ENCODE assay signal across 17 cellular contexts in genomic region chr16:87447323-87447722, GRCh38. TPM values are rescaled to one million over a fixed set of nuclear protein-coding genes. Genes with fewer than 3 reads are reported as not detected.
A peak's percentile ranks its signal among the peaks of the same experiment; 100 is the strongest.
DNase-seq lines count a peak whose midpoint lies in the region; ATAC-seq and TF ChIP-seq lines count a peak whose summit lies in the region.
"Had no signal": no experiment of that assay in that cellular context is flagged by ENCODE, and none has a peak within 500 bp of the region (broad histone marks: within the 10 kb centered on the region; RNA-seq: fewer than 3 reads in every experiment).

No MANE protein-coding gene starts in this region.

- intact Hi-C loops in stomach (cut with DNase I; ENCODE audit: low total_unique reads) = no loop called here

- DNase-seq in ELR (ENCODE audit: low read depth) (peak; percentile 79), astrocyte of the spinal cord (ENCODE audit: low read depth, low spot score) (peak; percentile 81), foreskin fibroblast (peak; percentile 54 to 83), stomach (no peak), putamen (ENCODE audit: low spot score) (no peak), NCI-H146 treated with DMSO at 0.1 percent for 48 hours (lab: John Stamatoyannopoulos, UW; ENCODE audit: unreplicated experiment) (no peak)
- DNase-seq in effector CD8-positive, alpha-beta T cell (lab: John Stamatoyannopoulos, UW) = no peak
- DNase-seq: activated CD4-positive, alpha-beta T cell treated with anti-CD3 and anti-CD28 coated beads, Interleukin-2, amount 10 ng/mL, durations not matched to agents 7 days and 5 days; activated CD8-positive, alpha-beta memory T cell treated with anti-CD3 and anti-CD28 coated beads, Interleukin-2, amount 10 ng/mL, durations not matched to agents 7 days and 5 days; CD4-positive, alpha-beta T cell; naive thymus-derived CD4-positive, alpha-beta T cell; NCI-H1436; NCI-H510A treated with DMSO at 0.1 percent for 48 hours; upper lobe of right lung had no signal

- TF ChIP-seq CTCF in astrocyte of the spinal cord (IDR thresholded peaks at IDR 0.05; ENCODE audit: low read depth, low read length) (no peak), foreskin fibroblast (IDR thresholded peaks at IDR 0.05; ENCODE audit: low read depth, low read length) (no peak), stomach (IDR thresholded peaks at IDR 0.05) (no peak)

- H3K4me3 ChIP-seq in astrocyte of the spinal cord (ENCODE audit: low read depth, low read length) = no peak overlapping the region
- no peak overlapping the region for H3K4me3 ChIP-seq in foreskin fibroblast (ENCODE audit: low read depth in 1 of 2, low read length in 2 of 2)
- H3K4me3 ChIP-seq in stomach = no peak overlapping the region
- H3K4me3 ChIP-seq: SK-N-MC, upper lobe of right lung had no signal

- in situ Hi-C loops in astrocyte of the spinal cord (cut with HindIII; ENCODE audit: low sequenced_read_pairs) = no loop called here

- 64 to 85% (median 76%) methylated on average over 6 of the region's 6 CpGs for WGBS in stomach, 5 donors

- H3K36me3 ChIP-seq in stomach = peaks cover 6 to 61% (median 54%) of the 10 kb centered on the region in 4 donors

- no peak for ATAC-seq in HG02885 (IDR thresholded peaks at IDR 0.05; ENCODE audit: poor library complexity, unreplicated experiment)
- ATAC-seq: activated CD8-positive, alpha-beta memory T cell treated with anti-CD3 and anti-CD28 coated beads, Interleukin-2, amount 10 ng/mL, durations not matched to agents 7 days and 5 days; naive thymus-derived CD4-positive, alpha-beta T cell; upper lobe of right lung had no signal

- H3K27me3 ChIP-seq in stomach = no peaks in the 10 kb centered on the region
- H3K27me3 ChIP-seq: upper lobe of right lung had no signal

- no peak for TF ChIP-seq EP300 in stomach (IDR thresholded peaks at IDR 0.05)

- no peak for TF ChIP-seq POLR2A in stomach (IDR thresholded peaks at IDR 0.05)

- peaks cover 0 to 16% (median 2%) of the 10 kb centered on the region in 4 donors for H3K4me1 ChIP-seq in stomach
- H3K4me1 ChIP-seq: upper lobe of right lung had no signal

- no peaks in the 10 kb centered on the region for H3K9me3 ChIP-seq in stomach
- H3K9me3 ChIP-seq: upper lobe of right lung had no signal

- H3K27ac ChIP-seq in stomach = peak overlapping the region in 4 of 5 donors; percentile 66 to 77 (median 66)
- H3K27ac ChIP-seq: SK-N-MC, upper lobe of right lung, VCaP had no signal

RNA-seq across cellular contexts. Expression of gene ZCCHC14, which starts 45.5 kb away (rescaled TPM):
- total RNA-seq in stomach = 10 to 100 TPM; 15.9 to 25.9 (median 21.3) TPM
- 1 to 10 TPM; 5.4 to 6.7 (median 6.4) TPM for polyA plus RNA-seq in stomach

RNA-seq across cellular contexts. Expression of gene MAP1LC3B, which starts 55.2 kb away (rescaled TPM):
- total RNA-seq in stomach = 100 to 1,000 TPM in 1 of 5 donors, 10 to 100 TPM in 4; 24.6 to 111 (median 50.1) TPM
- 10 to 100 TPM; 31.5 to 62.0 (median 50.1) TPM for polyA plus RNA-seq in stomach

Comparison
In these comparisons a context has a peak if more than half of its experiments do, and no peak if none do; other contexts are left out.
1. DNase-seq: peak in ELR (single experiment), astrocyte of the spinal cord (single experiment) and foreskin fibroblast (2 of 2); none in stomach (single experiment), putamen (single experiment), NCI-H146 treated with DMSO at 0.1 percent for 48 hours (single experiment) and effector CD8-positive, alpha-beta T cell (single experiment).